Comparison of ENCODE assay signal across 1 cellular context in the genomic region with DNA sequence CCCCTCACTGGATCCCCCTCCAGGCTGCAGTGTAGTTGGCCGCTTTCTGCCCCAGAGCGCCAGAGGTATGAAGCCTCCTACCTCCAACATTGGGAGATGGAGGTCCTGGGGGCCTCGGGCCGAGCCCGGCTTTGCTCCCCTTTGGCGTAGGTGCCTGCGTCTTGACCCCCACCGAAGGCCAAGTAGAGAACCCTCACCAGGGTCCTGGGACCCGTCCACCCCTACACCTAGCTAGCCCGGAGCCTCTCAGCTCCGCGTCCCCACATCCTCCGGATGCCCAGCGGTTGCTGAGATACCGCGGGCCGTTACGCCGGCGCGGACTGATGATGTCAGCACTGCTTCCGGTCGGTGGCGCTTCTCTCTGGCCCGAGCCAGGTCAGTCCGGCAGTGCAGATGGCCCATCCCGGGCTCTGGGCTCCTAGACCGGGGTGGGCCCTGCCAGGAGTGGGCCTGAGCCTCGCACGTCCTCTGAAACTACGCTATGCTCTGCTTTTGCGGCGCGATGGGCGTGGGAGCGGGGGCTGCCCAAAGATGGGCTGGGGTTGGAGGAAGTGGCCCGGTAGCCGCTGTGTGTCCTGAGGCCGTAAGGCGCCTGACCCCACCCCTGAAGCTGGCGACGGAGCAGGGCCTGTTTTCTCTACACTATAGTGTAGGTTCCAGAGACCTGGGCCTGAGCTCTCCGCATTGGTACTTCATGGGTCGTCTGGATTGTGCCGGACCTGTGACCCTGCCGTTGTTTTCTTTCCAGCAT.
TF ChIP-seq lines count a peak whose summit lies in the region.

A gene (minus strand): TSS at position 297 of the 751 bp plus-strand sequence. CDS start 1,871 bp downstream, outside the sequence.
A gene with protein sequence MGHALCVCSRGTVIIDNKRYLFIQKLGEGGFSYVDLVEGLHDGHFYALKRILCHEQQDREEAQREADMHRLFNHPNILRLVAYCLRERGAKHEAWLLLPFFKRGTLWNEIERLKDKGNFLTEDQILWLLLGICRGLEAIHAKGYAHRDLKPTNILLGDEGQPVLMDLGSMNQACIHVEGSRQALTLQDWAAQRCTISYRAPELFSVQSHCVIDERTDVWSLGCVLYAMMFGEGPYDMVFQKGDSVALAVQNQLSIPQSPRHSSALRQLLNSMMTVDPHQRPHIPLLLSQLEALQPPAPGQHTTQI (plus strand): TSS at position 332 of the 751 bp plus-strand sequence. CDS start 521 bp downstream, outside the sequence.

TF ChIP-seq in HepG2, 621 proteins besides CTCF, POLR2A, EP300 and RAD21 (continued from another document and continues in another):
- TF ChIP-seq, protein P1, sequence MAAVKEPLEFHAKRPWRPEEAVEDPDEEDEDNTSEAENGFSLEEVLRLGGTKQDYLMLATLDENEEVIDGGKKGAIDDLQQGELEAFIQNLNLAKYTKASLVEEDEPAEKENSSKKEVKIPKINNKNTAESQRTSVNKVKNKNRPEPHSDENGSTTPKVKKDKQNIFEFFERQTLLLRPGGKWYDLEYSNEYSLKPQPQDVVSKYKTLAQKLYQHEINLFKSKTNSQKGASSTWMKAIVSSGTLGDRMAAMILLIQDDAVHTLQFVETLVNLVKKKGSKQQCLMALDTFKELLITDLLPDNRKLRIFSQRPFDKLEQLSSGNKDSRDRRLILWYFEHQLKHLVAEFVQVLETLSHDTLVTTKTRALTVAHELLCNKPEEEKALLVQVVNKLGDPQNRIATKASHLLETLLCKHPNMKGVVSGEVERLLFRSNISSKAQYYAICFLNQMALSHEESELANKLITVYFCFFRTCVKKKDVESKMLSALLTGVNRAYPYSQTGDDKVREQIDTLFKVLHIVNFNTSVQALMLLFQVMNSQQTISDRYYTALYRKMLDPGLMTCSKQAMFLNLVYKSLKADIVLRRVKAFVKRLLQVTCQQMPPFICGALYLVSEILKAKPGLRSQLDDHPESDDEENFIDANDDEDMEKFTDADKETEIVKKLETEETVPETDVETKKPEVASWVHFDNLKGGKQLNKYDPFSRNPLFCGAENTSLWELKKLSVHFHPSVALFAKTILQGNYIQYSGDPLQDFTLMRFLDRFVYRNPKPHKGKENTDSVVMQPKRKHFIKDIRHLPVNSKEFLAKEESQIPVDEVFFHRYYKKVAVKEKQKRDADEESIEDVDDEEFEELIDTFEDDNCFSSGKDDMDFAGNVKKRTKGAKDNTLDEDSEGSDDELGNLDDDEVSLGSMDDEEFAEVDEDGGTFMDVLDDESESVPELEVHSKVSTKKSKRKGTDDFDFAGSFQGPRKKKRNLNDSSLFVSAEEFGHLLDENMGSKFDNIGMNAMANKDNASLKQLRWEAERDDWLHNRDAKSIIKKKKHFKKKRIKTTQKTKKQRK (IDR thresholded peaks at IDR 0.05; ENCODE audit: low read length) = no peak
- TF ChIP-seq ZNF550 (CRISPR knock-in tag; IDR thresholded peaks at IDR 0.05; ENCODE audit: borderline replicate concordance) = no peak; the same call in 1 of the 2 replicates
- TF ChIP-seq ZMAT3 (CRISPR knock-in tag; conservative IDR thresholded peaks at IDR 0.05) = 0 out of 2 replicates have a peak, but pooled peaks have one; percentile 58
- TF ChIP-seq CHD2 (IDR thresholded peaks at IDR 0.05; ENCODE audit: low read depth, low read length) = no peak
- TF ChIP-seq, protein P2, sequence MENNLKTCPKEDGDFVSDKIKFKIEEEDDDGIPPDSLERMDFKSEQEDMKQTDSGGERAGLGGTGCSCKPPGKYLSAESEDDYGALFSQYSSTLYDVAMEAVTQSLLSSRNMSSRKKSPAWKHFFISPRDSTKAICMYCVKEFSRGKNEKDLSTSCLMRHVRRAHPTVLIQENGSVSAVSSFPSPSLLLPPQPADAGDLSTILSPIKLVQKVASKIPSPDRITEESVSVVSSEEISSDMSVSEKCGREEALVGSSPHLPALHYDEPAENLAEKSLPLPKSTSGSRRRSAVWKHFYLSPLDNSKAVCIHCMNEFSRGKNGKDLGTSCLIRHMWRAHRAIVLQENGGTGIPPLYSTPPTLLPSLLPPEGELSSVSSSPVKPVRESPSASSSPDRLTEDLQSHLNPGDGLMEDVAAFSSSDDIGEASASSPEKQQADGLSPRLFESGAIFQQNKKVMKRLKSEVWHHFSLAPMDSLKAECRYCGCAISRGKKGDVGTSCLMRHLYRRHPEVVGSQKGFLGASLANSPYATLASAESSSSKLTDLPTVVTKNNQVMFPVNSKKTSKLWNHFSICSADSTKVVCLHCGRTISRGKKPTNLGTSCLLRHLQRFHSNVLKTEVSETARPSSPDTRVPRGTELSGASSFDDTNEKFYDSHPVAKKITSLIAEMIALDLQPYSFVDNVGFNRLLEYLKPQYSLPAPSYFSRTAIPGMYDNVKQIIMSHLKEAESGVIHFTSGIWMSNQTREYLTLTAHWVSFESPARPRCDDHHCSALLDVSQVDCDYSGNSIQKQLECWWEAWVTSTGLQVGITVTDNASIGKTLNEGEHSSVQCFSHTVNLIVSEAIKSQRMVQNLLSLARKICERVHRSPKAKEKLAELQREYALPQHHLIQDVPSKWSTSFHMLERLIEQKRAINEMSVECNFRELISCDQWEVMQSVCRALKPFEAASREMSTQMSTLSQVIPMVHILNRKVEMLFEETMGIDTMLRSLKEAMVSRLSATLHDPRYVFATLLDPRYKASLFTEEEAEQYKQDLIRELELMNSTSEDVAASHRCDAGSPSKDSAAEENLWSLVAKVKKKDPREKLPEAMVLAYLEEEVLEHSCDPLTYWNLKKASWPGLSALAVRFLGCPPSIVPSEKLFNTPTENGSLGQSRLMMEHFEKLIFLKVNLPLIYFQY (CRISPR knock-in tag; IDR thresholded peaks at IDR 0.05; ENCODE audit: borderline replicate concordance) = peak; percentile 94
- TF ChIP-seq ZNF788 (CRISPR knock-in tag; IDR thresholded peaks at IDR 0.05; ENCODE audit: borderline replicate concordance) = peak; percentile 93; the same call in 1 of the 2 replicates
- TF ChIP-seq, protein P3, sequence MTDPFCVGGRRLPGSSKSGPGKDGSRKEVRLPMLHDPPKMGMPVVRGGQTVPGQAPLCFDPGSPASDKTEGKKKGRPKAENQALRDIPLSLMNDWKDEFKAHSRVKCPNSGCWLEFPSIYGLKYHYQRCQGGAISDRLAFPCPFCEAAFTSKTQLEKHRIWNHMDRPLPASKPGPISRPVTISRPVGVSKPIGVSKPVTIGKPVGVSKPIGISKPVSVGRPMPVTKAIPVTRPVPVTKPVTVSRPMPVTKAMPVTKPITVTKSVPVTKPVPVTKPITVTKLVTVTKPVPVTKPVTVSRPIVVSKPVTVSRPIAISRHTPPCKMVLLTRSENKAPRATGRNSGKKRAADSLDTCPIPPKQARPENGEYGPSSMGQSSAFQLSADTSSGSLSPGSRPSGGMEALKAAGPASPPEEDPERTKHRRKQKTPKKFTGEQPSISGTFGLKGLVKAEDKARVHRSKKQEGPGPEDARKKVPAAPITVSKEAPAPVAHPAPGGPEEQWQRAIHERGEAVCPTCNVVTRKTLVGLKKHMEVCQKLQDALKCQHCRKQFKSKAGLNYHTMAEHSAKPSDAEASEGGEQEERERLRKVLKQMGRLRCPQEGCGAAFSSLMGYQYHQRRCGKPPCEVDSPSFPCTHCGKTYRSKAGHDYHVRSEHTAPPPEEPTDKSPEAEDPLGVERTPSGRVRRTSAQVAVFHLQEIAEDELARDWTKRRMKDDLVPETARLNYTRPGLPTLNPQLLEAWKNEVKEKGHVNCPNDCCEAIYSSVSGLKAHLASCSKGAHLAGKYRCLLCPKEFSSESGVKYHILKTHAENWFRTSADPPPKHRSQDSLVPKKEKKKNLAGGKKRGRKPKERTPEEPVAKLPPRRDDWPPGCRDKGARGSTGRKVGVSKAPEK (CRISPR knock-in tag; IDR thresholded peaks at IDR 0.05; ENCODE audit: borderline replicate concordance) = peak; percentile 91; the same call in 1 of the 2 replicates
- peak; percentile 95 for TF ChIP-seq ZNF619 (CRISPR knock-in tag; IDR thresholded peaks at IDR 0.05)
- TF ChIP-seq, protein P4, sequence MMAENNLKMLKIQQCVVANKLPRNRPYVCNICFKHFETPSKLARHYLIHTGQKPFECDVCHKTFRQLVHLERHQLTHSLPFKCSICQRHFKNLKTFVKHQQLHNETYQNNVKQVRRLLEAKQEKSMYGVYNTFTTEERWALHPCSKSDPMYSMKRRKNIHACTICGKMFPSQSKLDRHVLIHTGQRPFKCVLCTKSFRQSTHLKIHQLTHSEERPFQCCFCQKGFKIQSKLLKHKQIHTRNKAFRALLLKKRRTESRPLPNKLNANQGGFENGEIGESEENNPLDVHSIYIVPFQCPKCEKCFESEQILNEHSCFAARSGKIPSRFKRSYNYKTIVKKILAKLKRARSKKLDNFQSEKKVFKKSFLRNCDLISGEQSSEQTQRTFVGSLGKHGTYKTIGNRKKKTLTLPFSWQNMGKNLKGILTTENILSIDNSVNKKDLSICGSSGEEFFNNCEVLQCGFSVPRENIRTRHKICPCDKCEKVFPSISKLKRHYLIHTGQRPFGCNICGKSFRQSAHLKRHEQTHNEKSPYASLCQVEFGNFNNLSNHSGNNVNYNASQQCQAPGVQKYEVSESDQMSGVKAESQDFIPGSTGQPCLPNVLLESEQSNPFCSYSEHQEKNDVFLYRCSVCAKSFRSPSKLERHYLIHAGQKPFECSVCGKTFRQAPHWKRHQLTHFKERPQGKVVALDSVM (CRISPR knock-in tag; IDR thresholded peaks at IDR 0.05) = peak; percentile 51
- TF ChIP-seq ZNF841 (CRISPR knock-in tag; IDR thresholded peaks at IDR 0.05; ENCODE audit: borderline replicate concordance) = 0 out of 2 replicates have a peak, but pooled peaks have one; percentile 4
- TF ChIP-seq FOXK1 (CRISPR knock-in tag; IDR thresholded peaks at IDR 0.05; ENCODE audit: borderline replicate concordance, low read depth) = peak; percentile 96
- TF ChIP-seq, protein P5, sequence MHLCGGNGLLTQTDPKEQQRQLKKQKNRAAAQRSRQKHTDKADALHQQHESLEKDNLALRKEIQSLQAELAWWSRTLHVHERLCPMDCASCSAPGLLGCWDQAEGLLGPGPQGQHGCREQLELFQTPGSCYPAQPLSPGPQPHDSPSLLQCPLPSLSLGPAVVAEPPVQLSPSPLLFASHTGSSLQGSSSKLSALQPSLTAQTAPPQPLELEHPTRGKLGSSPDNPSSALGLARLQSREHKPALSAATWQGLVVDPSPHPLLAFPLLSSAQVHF (CRISPR knock-in tag; IDR thresholded peaks at IDR 0.05) = peak; percentile 47; the same call in 1 of the 2 replicates
- TF ChIP-seq SP140L (CRISPR knock-in tag; IDR thresholded peaks at IDR 0.05; ENCODE audit: borderline replicate concordance) = no peak
- TF ChIP-seq, protein P6, sequence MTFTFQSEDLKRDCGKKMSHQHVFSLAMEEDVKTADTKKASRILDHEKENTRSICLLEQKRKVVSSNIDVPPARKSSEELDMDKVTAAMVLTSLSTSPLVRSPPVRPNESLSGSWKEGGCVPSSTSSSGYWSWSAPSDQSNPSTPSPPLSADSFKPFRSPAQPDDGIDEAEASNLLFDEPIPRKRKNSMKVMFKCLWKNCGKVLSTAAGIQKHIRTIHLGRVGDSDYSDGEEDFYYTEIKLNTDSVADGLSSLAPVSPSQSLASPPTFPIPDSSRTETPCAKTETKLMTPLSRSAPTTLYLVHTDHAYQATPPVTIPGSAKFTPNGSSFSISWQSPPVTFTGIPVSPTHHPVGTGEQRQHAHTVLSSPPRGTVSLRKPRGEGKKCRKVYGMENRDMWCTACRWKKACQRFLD (CRISPR knock-in tag; IDR thresholded peaks at IDR 0.05; ENCODE audit: borderline replicate concordance) = peak; percentile 95
- TF ChIP-seq, protein P7, sequence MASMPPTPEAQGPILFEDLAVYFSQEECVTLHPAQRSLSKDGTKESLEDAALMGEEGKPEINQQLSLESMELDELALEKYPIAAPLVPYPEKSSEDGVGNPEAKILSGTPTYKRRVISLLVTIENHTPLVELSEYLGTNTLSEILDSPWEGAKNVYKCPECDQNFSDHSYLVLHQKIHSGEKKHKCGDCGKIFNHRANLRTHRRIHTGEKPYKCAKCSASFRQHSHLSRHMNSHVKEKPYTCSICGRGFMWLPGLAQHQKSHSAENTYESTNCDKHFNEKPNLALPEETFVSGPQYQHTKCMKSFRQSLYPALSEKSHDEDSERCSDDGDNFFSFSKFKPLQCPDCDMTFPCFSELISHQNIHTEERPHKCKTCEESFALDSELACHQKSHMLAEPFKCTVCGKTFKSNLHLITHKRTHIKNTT (CRISPR knock-in tag; IDR thresholded peaks at IDR 0.05) = no peak
- TF ChIP-seq ZBTB1 (CRISPR knock-in tag; IDR thresholded peaks at IDR 0.05; ENCODE audit: borderline replicate concordance) = no peak
- TF ChIP-seq, protein P8, sequence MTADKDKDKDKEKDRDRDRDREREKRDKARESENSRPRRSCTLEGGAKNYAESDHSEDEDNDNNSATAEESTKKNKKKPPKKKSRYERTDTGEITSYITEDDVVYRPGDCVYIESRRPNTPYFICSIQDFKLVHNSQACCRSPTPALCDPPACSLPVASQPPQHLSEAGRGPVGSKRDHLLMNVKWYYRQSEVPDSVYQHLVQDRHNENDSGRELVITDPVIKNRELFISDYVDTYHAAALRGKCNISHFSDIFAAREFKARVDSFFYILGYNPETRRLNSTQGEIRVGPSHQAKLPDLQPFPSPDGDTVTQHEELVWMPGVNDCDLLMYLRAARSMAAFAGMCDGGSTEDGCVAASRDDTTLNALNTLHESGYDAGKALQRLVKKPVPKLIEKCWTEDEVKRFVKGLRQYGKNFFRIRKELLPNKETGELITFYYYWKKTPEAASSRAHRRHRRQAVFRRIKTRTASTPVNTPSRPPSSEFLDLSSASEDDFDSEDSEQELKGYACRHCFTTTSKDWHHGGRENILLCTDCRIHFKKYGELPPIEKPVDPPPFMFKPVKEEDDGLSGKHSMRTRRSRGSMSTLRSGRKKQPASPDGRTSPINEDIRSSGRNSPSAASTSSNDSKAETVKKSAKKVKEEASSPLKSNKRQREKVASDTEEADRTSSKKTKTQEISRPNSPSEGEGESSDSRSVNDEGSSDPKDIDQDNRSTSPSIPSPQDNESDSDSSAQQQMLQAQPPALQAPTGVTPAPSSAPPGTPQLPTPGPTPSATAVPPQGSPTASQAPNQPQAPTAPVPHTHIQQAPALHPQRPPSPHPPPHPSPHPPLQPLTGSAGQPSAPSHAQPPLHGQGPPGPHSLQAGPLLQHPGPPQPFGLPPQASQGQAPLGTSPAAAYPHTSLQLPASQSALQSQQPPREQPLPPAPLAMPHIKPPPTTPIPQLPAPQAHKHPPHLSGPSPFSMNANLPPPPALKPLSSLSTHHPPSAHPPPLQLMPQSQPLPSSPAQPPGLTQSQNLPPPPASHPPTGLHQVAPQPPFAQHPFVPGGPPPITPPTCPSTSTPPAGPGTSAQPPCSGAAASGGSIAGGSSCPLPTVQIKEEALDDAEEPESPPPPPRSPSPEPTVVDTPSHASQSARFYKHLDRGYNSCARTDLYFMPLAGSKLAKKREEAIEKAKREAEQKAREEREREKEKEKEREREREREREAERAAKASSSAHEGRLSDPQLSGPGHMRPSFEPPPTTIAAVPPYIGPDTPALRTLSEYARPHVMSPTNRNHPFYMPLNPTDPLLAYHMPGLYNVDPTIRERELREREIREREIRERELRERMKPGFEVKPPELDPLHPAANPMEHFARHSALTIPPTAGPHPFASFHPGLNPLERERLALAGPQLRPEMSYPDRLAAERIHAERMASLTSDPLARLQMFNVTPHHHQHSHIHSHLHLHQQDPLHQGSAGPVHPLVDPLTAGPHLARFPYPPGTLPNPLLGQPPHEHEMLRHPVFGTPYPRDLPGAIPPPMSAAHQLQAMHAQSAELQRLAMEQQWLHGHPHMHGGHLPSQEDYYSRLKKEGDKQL (CRISPR knock-in tag; IDR thresholded peaks at IDR 0.05; ENCODE audit: low read depth) = peak; percentile 57; the same call in 1 of the 2 replicates
- TF ChIP-seq, protein P9, sequence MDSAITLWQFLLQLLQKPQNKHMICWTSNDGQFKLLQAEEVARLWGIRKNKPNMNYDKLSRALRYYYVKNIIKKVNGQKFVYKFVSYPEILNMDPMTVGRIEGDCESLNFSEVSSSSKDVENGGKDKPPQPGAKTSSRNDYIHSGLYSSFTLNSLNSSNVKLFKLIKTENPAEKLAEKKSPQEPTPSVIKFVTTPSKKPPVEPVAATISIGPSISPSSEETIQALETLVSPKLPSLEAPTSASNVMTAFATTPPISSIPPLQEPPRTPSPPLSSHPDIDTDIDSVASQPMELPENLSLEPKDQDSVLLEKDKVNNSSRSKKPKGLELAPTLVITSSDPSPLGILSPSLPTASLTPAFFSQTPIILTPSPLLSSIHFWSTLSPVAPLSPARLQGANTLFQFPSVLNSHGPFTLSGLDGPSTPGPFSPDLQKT (CRISPR knock-in tag; IDR thresholded peaks at IDR 0.05; ENCODE audit: borderline replicate concordance) = peak; percentile 43; the same call in 1 of the 2 replicates
- peak; percentile 63; the same call in 1 of the 2 replicates for TF ChIP-seq ZKSCAN5 (CRISPR knock-in tag; IDR thresholded peaks at IDR 0.05)
